ENCODE assay signal across 13 cellular contexts in genomic region chr17:75774471-75774987, GRCh38. TPM values are rescaled to one million over a fixed set of nuclear protein-coding genes. Genes with fewer than 3 reads are reported as not detected.
DNase-seq lines count a peak whose midpoint lies in the region; ATAC-seq and TF ChIP-seq lines count a peak whose summit lies in the region.
"Had no signal": no experiment of that assay in that cellular context is flagged by ENCODE, and none has a peak within 500 bp of the region (broad histone marks: within the 10 kb centered on the region; RNA-seq: fewer than 3 reads in every experiment).

No MANE protein-coding gene starts in this region.

- no peaks in the 10 kb centered on the region for H3K27me3 ChIP-seq in psoas muscle (ENCODE audit: insufficient read depth in 3 of 3, low read length in 2 of 3)
- H3K27me3 ChIP-seq: tibial nerve had no signal

- no peak for TF ChIP-seq CTCF in RWPE1 (conservative IDR thresholded peaks at IDR 0.05; ENCODE audit: low read depth)
- TF ChIP-seq CTCF in psoas muscle (IDR thresholded peaks at IDR 0.05), result no peak

- no peak for ATAC-seq in psoas muscle
- no peak for ATAC-seq in GM19455 (IDR thresholded peaks at IDR 0.05; ENCODE audit: unreplicated experiment)
- no peak for ATAC-seq in GM18517 (IDR thresholded peaks at IDR 0.05; ENCODE audit: unreplicated experiment)

- WGBS in psoas muscle, 3 donors, result 84 to 91% (median 84%) methylated on average over 4 of the region's 4 CpGs

- CTCF ChIA-PET in RWPE1 (lab: Yijun Ruan, JAX), result interaction anchor here (0.5 to 2.4 kb wide), 4 partner anchors 9 to 136 kb away, joined by 3 to 15 read pairs (median 3); partner anchors contain the start of gene GALK1

- POLR2A ChIA-PET in RWPE1 (lab: Yijun Ruan, JAX; ENCODE audit: low non-redundant PET), result interaction anchor here (0.8 kb wide), 1 partner anchor 39 kb away, joined by 4 read pairs; no protein-coding TSS in a partner anchor

- peaks cover 51% of the 10 kb centered on the region for H3K4me1 ChIP-seq in psoas muscle

- peaks cover 0 to 45% of the 10 kb centered on the region in 2 donors for H3K36me3 ChIP-seq in psoas muscle (ENCODE audit: insufficient read depth in 1 of 2, low read depth in 1 of 2)

- no peaks in the 10 kb centered on the region for H3K9me3 ChIP-seq in psoas muscle
- H3K9me3 ChIP-seq: tibial nerve had no signal

- H3K4me3 ChIP-seq in psoas muscle, result no peak overlapping the region
- H3K4me3 ChIP-seq: skin epidermis had no signal

- peak; percentile 22 for DNase-seq in activated CD4-positive, alpha-beta T cell treated with anti-CD3 and anti-CD28 coated beads for 48 hours
- no peak for DNase-seq in activated CD4-positive, alpha-beta T cell treated with anti-CD3 and anti-CD28 coated beads, Interleukin-2, amount 50 U/mL, for 1 hour
- no peak for DNase-seq in RWPE1 (ENCODE audit: low spot score)
- DNase-seq in epithelial cell of prostate (ENCODE audit: low read depth, low spot score), result no peak
- peak in 1 of 2 donors; percentile 66 for DNase-seq in psoas muscle
- DNase-seq in NCI-H524 treated with DMSO at 0.1 percent for 48 hours (lab: John Stamatoyannopoulos, UW), result no peak
- DNase-seq: NCI-H1417 treated with DMSO at 0.1 percent for 48 hours, NCI-H774, SIG-M5 had no signal

- intact Hi-C loops in psoas muscle (cut with DNase I), result no loop called here

- peak overlapping the region; percentile 73 for H3K27ac ChIP-seq in RWPE1
- peak overlapping the region; percentile 97 for H3K27ac ChIP-seq in epithelial cell of prostate
- H3K27ac ChIP-seq in psoas muscle, result peak overlapping the region; percentile 99

RNA-seq across cellular contexts. Expression of gene GALK1, which starts 9.5 kb away (rescaled TPM):
- total RNA-seq in psoas muscle, result 10 to 100 TPM in 1 of 4 donors, 1 to 10 TPM in 3; 7.1 to 13.2 (median 9.4) TPM
- polyA plus RNA-seq in psoas muscle, result 10 to 100 TPM in 2 of 3 donors, 1 to 10 TPM in 1; 8.3 to 12.8 (median 11.0) TPM

RNA-seq across cellular contexts. Expression of gene UNK, which starts 10.1 kb away (rescaled TPM):
- total RNA-seq in psoas muscle, result 10 to 100 TPM in 1 of 4 donors, 1 to 10 TPM in 3; 7.9 to 11.6 (median 8.2) TPM
- 10 to 100 TPM in 1 of 3 donors, 1 to 10 TPM in 2; 6.9 to 13.7 (median 9.5) TPM for polyA plus RNA-seq in psoas muscle

RNA-seq across cellular contexts. Expression of gene ITGB4, which starts 53.3 kb away (rescaled TPM):
- total RNA-seq in psoas muscle, result 1 to 10 TPM; 1.3 to 5.7 (median 3.9) TPM
- polyA plus RNA-seq in psoas muscle, result 1 to 10 TPM; 1.5 to 2.1 (median 1.6) TPM
